Comparison of ENCODE assay signal across 26 cellular contexts in genomic region chr6:95802978-95803377, GRCh38.
"Had no signal": no experiment of that assay in that cellular context is flagged by ENCODE, and none has a peak within 500 bp of the region (broad histone marks: within the 10 kb centered on the region; RNA-seq: fewer than 3 reads in every experiment).

No MANE protein-coding gene starts in this region.

- H3K27me3 Mint-ChIP-seq: activated CD4-positive, alpha-beta T cell treated with anti-CD3 and anti-CD28 coated beads, Interleukin-2, amount 10 ng/mL, durations not matched to agents 7 days and 5 days; activated CD8-positive, alpha-beta T cell treated with anti-CD3 and anti-CD28 coated beads for 36 hours; activated naive CD8-positive, alpha-beta T cell treated with anti-CD3 and anti-CD28 coated beads, Interleukin-2, amount 50 U/mL, for 24 hours; stimulated activated naive B cell treated with anti-CD40 and anti-IgM and Interleukin-4, amounts not matched to agents 10 μg/mL and 1 μg/mL and 100 μg/mL, for 72 hours had no signal

- H3K27me3 ChIP-seq: esophagus squamous epithelium, gastrocnemius medialis, left lung, vagina had no signal

- H3K4me1 ChIP-seq: esophagus squamous epithelium, gastrocnemius medialis, left lung, vagina had no signal

- H3K9me3 Mint-ChIP-seq: activated CD4-positive, alpha-beta T cell treated with anti-CD3 and anti-CD28 coated beads, Interleukin-2, amount 10 ng/mL, durations not matched to agents 7 days and 5 days; activated CD8-positive, alpha-beta T cell treated with anti-CD3 and anti-CD28 coated beads for 36 hours; activated naive CD8-positive, alpha-beta T cell treated with anti-CD3 and anti-CD28 coated beads, Interleukin-2, amount 50 U/mL, for 24 hours; activated T-helper 1 cell treated with anti-CD3 and anti-CD28 coated beads, Interleukin-12 subunit alpha, Interleukin-12 subunit beta, Interleukin-2, Interleukin-4 antibody, amounts not matched to agents 30 ng/mL and 10 ng/mL and 1 ng/mL, durations not matched to agents 14 hours and 24 hours and 36 hours; neural crest cell; stimulated activated naive B cell treated with anti-CD40 and anti-IgM and Interleukin-4, amounts not matched to agents 10 μg/mL and 1 μg/mL and 100 μg/mL, for 72 hours had no signal

- DNase-seq: activated CD4-positive, alpha-beta T cell treated with anti-CD3 and anti-CD28 coated beads, Interleukin-2, amount 10 ng/mL, durations not matched to agents 7 days and 5 days; activated CD4-positive, CD25-positive, alpha-beta regulatory T cell treated with anti-CD3 and anti-CD28 coated beads, Interleukin-2, amount 50 U/mL, for 72 hours; activated CD8-positive, alpha-beta memory T cell treated with anti-CD3 and anti-CD28 coated beads, Interleukin-2, amount 10 ng/mL, durations not matched to agents 7 days and 5 days; activated CD8-positive, alpha-beta T cell treated with anti-CD3 and anti-CD28 coated beads for 36 hours; activated gamma-delta T cell; activated naive CD4-positive, alpha-beta T cell treated with anti-CD3 and anti-CD28 coated beads, Interleukin-2, amount 50 U/mL, for 16 hours; activated naive CD8-positive, alpha-beta T cell treated with anti-CD3 and anti-CD28 coated beads, Interleukin-2, amount 50 U/mL, for 24 hours; activated T-cell treated with anti-CD3 and anti-CD28 coated beads for 4 hours; cerebellar nuclear complex; esophagus squamous epithelium; gastrocnemius medialis; hippocampal formation; kidney glomerular epithelial cell; left lung; naive thymus-derived CD4-positive, alpha-beta T cell; stimulated activated CD4-positive, alpha-beta T cell treated with anti-CD3 and anti-CD28 coated beads, Interleukin-2, amount 100 ng/mL, for 48 hours; stimulated activated CD8-positive, alpha-beta memory T cell treated with anti-CD3 and anti-CD28 coated beads, Interleukin-4, amount 100 ng/mL, for 48 hours; stimulated activated naive B cell treated with anti-CD40 and anti-IgM and Interleukin-4, amounts not matched to agents 10 μg/mL and 1 μg/mL and 100 μg/mL, for 72 hours; trophoblast cell had no signal

- H3K4me3 ChIP-seq: coronary artery, esophagus squamous epithelium, gastrocnemius medialis, left lung, lung, vagina had no signal

- H3K36me3 ChIP-seq: esophagus squamous epithelium, gastrocnemius medialis, left lung, vagina had no signal

- H3K36me3 Mint-ChIP-seq: activated CD8-positive, alpha-beta memory T cell treated with anti-CD3 and anti-CD28 coated beads, Interleukin-2, amount 10 ng/mL, durations not matched to agents 7 days and 5 days; naive thymus-derived CD4-positive, alpha-beta T cell; stimulated activated naive B cell treated with anti-CD40 and anti-IgM and Interleukin-4, amounts not matched to agents 10 μg/mL and 1 μg/mL and 100 μg/mL, for 72 hours had no signal

- H3K27ac ChIP-seq: coronary artery, esophagus squamous epithelium, gastrocnemius medialis, left lung, vagina, VCaP had no signal

- H3K4me3 Mint-ChIP-seq: activated CD4-positive, alpha-beta T cell treated with anti-CD3 and anti-CD28 coated beads, Interleukin-2, amount 10 ng/mL, durations not matched to agents 7 days and 5 days; activated CD8-positive, alpha-beta memory T cell treated with anti-CD3 and anti-CD28 coated beads, Interleukin-2, amount 10 ng/mL, durations not matched to agents 7 days and 5 days; activated CD8-positive, alpha-beta T cell treated with anti-CD3 and anti-CD28 coated beads for 36 hours; activated naive CD8-positive, alpha-beta T cell treated with anti-CD3 and anti-CD28 coated beads, Interleukin-2, amount 50 U/mL, for 24 hours; activated T-helper 1 cell treated with anti-CD3 and anti-CD28 coated beads, Interleukin-12 subunit alpha, Interleukin-12 subunit beta, Interleukin-2, Interleukin-4 antibody, amounts not matched to agents 30 ng/mL and 10 ng/mL and 1 ng/mL, durations not matched to agents 14 hours and 24 hours and 36 hours; naive thymus-derived CD4-positive, alpha-beta T cell; neural crest cell; stimulated activated naive B cell treated with anti-CD40 and anti-IgM and Interleukin-4, amounts not matched to agents 10 μg/mL and 1 μg/mL and 100 μg/mL, for 72 hours had no signal

- H3K4me1 Mint-ChIP-seq: activated CD4-positive, alpha-beta T cell treated with anti-CD3 and anti-CD28 coated beads, Interleukin-2, amount 10 ng/mL, durations not matched to agents 7 days and 5 days; activated naive CD8-positive, alpha-beta T cell treated with anti-CD3 and anti-CD28 coated beads, Interleukin-2, amount 50 U/mL, for 24 hours; naive thymus-derived CD4-positive, alpha-beta T cell; neural crest cell; stimulated activated naive B cell treated with anti-CD40 and anti-IgM and Interleukin-4, amounts not matched to agents 10 μg/mL and 1 μg/mL and 100 μg/mL, for 72 hours had no signal

- ATAC-seq: activated CD8-positive, alpha-beta memory T cell treated with anti-CD3 and anti-CD28 coated beads, Interleukin-2, amount 10 ng/mL, durations not matched to agents 7 days and 5 days; activated CD8-positive, alpha-beta T cell treated with anti-CD3 and anti-CD28 coated beads for 36 hours; activated naive CD8-positive, alpha-beta T cell treated with anti-CD3 and anti-CD28 coated beads, Interleukin-2, amount 50 U/mL, for 24 hours; gastrocnemius medialis; left lung; naive thymus-derived CD4-positive, alpha-beta T cell; stimulated activated naive B cell treated with anti-CD40 and anti-IgM and Interleukin-4, amounts not matched to agents 10 μg/mL and 1 μg/mL and 100 μg/mL, for 72 hours had no signal

- H3K27ac Mint-ChIP-seq: activated CD4-positive, alpha-beta T cell treated with anti-CD3 and anti-CD28 coated beads, Interleukin-2, amount 10 ng/mL, durations not matched to agents 7 days and 5 days; activated CD8-positive, alpha-beta memory T cell treated with anti-CD3 and anti-CD28 coated beads, Interleukin-2, amount 10 ng/mL, durations not matched to agents 7 days and 5 days; activated CD8-positive, alpha-beta T cell treated with anti-CD3 and anti-CD28 coated beads for 36 hours; activated naive CD8-positive, alpha-beta T cell treated with anti-CD3 and anti-CD28 coated beads, Interleukin-2, amount 50 U/mL, for 24 hours; activated T-helper 1 cell treated with anti-CD3 and anti-CD28 coated beads, Interleukin-12 subunit alpha, Interleukin-12 subunit beta, Interleukin-2, Interleukin-4 antibody, amounts not matched to agents 30 ng/mL and 10 ng/mL and 1 ng/mL, durations not matched to agents 14 hours and 24 hours and 36 hours; naive thymus-derived CD4-positive, alpha-beta T cell; progenitor cell of endocrine pancreas; stimulated activated naive B cell treated with anti-CD40 and anti-IgM and Interleukin-4, amounts not matched to agents 10 μg/mL and 1 μg/mL and 100 μg/mL, for 72 hours had no signal

- H3K9me3 ChIP-seq: esophagus squamous epithelium, gastrocnemius medialis, left lung, vagina had no signal
